ENCODE assay signal across 23 cellular contexts in genomic region chr12:124725612-124726237, GRCh38.
A peak's percentile ranks its signal among the peaks of the same experiment; 100 is the strongest.
DNase-seq lines count a peak whose midpoint lies in the region; ATAC-seq, FAIRE-seq and TF ChIP-seq lines count a peak whose summit lies in the region.
"Had no signal": no experiment of that assay in that cellular context is flagged by ENCODE, and none has a peak within 500 bp of the region (broad histone marks: within the 10 kb centered on the region; RNA-seq: fewer than 3 reads in every experiment).

No MANE protein-coding gene starts in this region.

- H3K36me3 ChIP-seq in adrenal gland (replicated peaks in 1 of 2), result no peaks in the 10 kb centered on the region
- no peaks in the 10 kb centered on the region for H3K36me3 ChIP-seq in muscle layer of duodenum (ENCODE audit: control insufficient read depth in 1 of 2, insufficient read depth in 2 of 2, low read length in 2 of 2)
- H3K36me3 ChIP-seq in thymus (ENCODE audit: control insufficient read depth, insufficient read depth), result no peaks in the 10 kb centered on the region
- H3K36me3 ChIP-seq: HAP-1 had no signal

- TF ChIP-seq POLR2A in adrenal gland (IDR thresholded peaks at IDR 0.05) (no peak), erythroblast (IDR thresholded peaks at IDR 0.05; ENCODE audit: low read length) (no peak)

- H3K4me1 ChIP-seq in adrenal gland (replicated peaks in 1 of 2), result peaks cover 8 to 34% of the 10 kb centered on the region in 2 donors
- H3K4me1 ChIP-seq in muscle layer of duodenum (ENCODE audit: control insufficient read depth in 1 of 2, insufficient read depth in 2 of 2, low read length in 2 of 2), result peaks cover 4 to 11% of the 10 kb centered on the region in 2 donors
- H3K4me1 ChIP-seq in thymus (ENCODE audit: control insufficient read depth, insufficient read depth, low read length), result no peaks in the 10 kb centered on the region

- TF ChIP-seq CTCF in adrenal gland (IDR thresholded peaks at IDR 0.05), result no peak

- intact Hi-C loops in adrenal gland (cut with DNase I), result no loop called here
- intact Hi-C loops in Right ventricle myocardium superior (cut with DNase I), result no loop called here

- no peak for FAIRE-seq in RCC 7860 (lab: Jason Lieb, UNC)

- H3K9me3 ChIP-seq in adrenal gland (replicated peaks in 1 of 3), result no peaks in the 10 kb centered on the region
- no peaks in the 10 kb centered on the region for H3K9me3 ChIP-seq in muscle layer of duodenum (ENCODE audit: control insufficient read depth in 1 of 2, low read length in 2 of 2)
- H3K9me3 ChIP-seq in thymus (ENCODE audit: control insufficient read depth), result no peaks in the 10 kb centered on the region
- H3K9me3 ChIP-seq: HAP-1, testis had no signal

- H3K27ac ChIP-seq in adrenal gland, result peak overlapping the region in 4 of 5 donors; percentile 84 to 91 (median 88)
- H3K27ac ChIP-seq in muscle layer of duodenum (ENCODE audit: low read length), result peak overlapping the region; percentile 28
- H3K27ac ChIP-seq in thymus (ENCODE audit: low read depth), result peak overlapping the region; percentile 42
- H3K27ac ChIP-seq: foreskin keratinocyte had no signal

- ATAC-seq in Right ventricle myocardium superior (ENCODE audit: poor library complexity), result peak; percentile 1
- ATAC-seq in HG02610 (IDR thresholded peaks at IDR 0.05; ENCODE audit: unreplicated experiment), result no peak
- ATAC-seq: activated CD4-positive, CD25-positive, alpha-beta regulatory T cell treated with anti-CD3 and anti-CD28 coated beads, Interleukin-2, amount 50 U/mL, for 24 hours; activated naive CD4-positive, alpha-beta T cell treated with anti-CD3 and anti-CD28 coated beads, Interleukin-2, amount 50 U/mL, for 72 hours; activated T-helper 17 cell treated with anti-CD3 and anti-CD28 coated beads, Interleukin-2, amount 50 U/mL, for 72 hours; foreskin keratinocyte; stimulated activated effector memory CD8-positive, alpha-beta T cell treated with anti-CD3 and anti-CD28 coated beads, Interleukin-12 subunit alpha, Interleukin-12 subunit beta, amount 100 ng/mL, for 72 hours had no signal

- H3K27me3 ChIP-seq in adrenal gland (no peaks in the 10 kb centered on the region), muscle layer of duodenum (ENCODE audit: low read depth, low read length) (no peaks in the 10 kb centered on the region), thymus (ENCODE audit: control insufficient read depth, insufficient read depth) (no peaks in the 10 kb centered on the region)
- H3K27me3 ChIP-seq: foreskin keratinocyte, testis had no signal

- 67 to 88% (median 79%) methylated on average over 7 of the region's 7 CpGs for WGBS in adrenal gland, 4 donors
- 95% methylated on average over 7 of the region's 7 CpGs for WGBS in thymus

- H3K4me3 ChIP-seq in adrenal gland (no peak overlapping the region), muscle layer of duodenum (ENCODE audit: low read depth in 1 of 2, low read length in 2 of 2) (no peak overlapping the region), thymus (ENCODE audit: low read length) (no peak overlapping the region)
- H3K4me3 ChIP-seq: HAP-1, testis had no signal

- DNase-seq in adrenal gland, result no peak
- DNase-seq in Right ventricle myocardium superior, result no peak
- no peak for DNase-seq in erythroblast (lab: John Stamatoyannopoulos, UW)
- DNase-seq in RCC 7860 (ENCODE audit: low spot score), result no peak
- DNase-seq: activated CD4-positive, alpha-beta memory T cell treated with anti-CD3 and anti-CD28 coated beads for 36 hours; activated CD8-positive, alpha-beta memory T cell treated with anti-CD3 and anti-CD28 coated beads, Interleukin-2, amount 50 U/mL, for 48 hours; CD8-positive, alpha-beta memory T cell; cerebellar nuclear complex; DMS153; foreskin keratinocyte; hypothalamus; NCI-H1092 treated with DMSO at 0.1 percent for 48 hours; NCI-H187 treated with DMSO at 0.1 percent for 48 hours; stimulated activated CD4-positive, alpha-beta T cell treated with anti-CD3 and anti-CD28 coated beads, Interleukin-2, amount 100 ng/mL, for 48 hours; testis had no signal

Comparison
In these comparisons a context has a peak if more than half of its experiments do, and no peak if none do; other contexts are left out.
1. H3K27ac ChIP-seq: peak in every context shown above with its lines; median percentile 88 in adrenal gland; 42 in thymus; 28 in muscle layer of duodenum.